ENCODE assay signal across 3 cellular contexts in the genomic region with DNA sequence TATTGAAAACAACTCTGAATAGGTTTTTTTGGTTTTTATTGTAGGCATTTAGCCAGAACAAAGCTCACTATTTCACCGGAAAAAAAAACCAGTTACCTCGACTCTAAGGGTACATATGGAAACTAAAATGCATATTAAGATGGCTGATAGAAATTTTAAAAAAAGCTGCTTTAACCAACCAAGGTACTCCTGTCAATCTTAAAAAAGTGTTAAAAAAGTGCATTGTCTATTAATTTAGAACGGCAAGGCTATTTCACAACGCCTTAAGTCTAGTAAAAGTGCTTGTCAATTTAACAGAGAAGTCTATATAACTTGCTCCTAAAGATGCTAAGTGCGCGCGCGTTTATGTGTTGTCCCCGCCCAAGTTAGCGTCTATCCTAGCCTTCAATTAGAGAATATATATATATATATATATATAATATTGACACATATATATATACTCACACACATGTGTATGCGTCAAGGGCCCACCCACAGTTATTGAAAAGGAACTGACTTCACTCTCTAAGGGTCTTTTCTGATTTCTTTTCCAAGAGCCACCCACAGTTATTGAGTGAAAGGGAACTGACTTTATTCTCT.
TF ChIP-seq lines count a peak whose summit lies in the region.

No MANE protein-coding gene starts in this region.

TF ChIP-seq in A549, 52 proteins besides CTCF, POLR2A, EP300 and RAD21 (continued from another document):
- TF ChIP-seq EHF (CRISPR knock-in tag; IDR thresholded peaks at IDR 0.05) (no peak), CHD4 (IDR thresholded peaks at IDR 0.05; ENCODE audit: borderline replicate concordance) (no peak), KDM1A (IDR thresholded peaks at IDR 0.05; ENCODE audit: low read depth) (no peak), HDAC2 (IDR thresholded peaks at IDR 0.05) (no peak), CEBPB (IDR thresholded peaks at IDR 0.05) (no peak), CBX8 (IDR thresholded peaks at IDR 0.05) (no peak), KDM5A (IDR thresholded peaks at IDR 0.05) (no peak), SMC3 (IDR thresholded peaks at IDR 0.05) (no peak), RCOR1 (IDR thresholded peaks at IDR 0.05; ENCODE audit: low read depth, low read length) (no peak), NPAS2 (CRISPR knock-in tag; IDR thresholded peaks at IDR 0.05; ENCODE audit: borderline replicate concordance) (no peak), MYC (IDR thresholded peaks at IDR 0.05; ENCODE audit: borderline replicate concordance, low read length) (no peak), CHD2 (IDR thresholded peaks at IDR 0.05; ENCODE audit: low read length, partially characterized antibody) (no peak), HOXB13 (CRISPR knock-in tag; IDR thresholded peaks at IDR 0.05; ENCODE audit: low read depth) (no peak)
- TF ChIP-seq, protein P1, sequence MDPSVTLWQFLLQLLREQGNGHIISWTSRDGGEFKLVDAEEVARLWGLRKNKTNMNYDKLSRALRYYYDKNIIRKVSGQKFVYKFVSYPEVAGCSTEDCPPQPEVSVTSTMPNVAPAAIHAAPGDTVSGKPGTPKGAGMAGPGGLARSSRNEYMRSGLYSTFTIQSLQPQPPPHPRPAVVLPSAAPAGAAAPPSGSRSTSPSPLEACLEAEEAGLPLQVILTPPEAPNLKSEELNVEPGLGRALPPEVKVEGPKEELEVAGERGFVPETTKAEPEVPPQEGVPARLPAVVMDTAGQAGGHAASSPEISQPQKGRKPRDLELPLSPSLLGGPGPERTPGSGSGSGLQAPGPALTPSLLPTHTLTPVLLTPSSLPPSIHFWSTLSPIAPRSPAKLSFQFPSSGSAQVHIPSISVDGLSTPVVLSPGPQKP (IDR thresholded peaks at IDR 0.05; ENCODE audit: low read depth, low read length), result no peak
- TF ChIP-seq, protein P2, sequence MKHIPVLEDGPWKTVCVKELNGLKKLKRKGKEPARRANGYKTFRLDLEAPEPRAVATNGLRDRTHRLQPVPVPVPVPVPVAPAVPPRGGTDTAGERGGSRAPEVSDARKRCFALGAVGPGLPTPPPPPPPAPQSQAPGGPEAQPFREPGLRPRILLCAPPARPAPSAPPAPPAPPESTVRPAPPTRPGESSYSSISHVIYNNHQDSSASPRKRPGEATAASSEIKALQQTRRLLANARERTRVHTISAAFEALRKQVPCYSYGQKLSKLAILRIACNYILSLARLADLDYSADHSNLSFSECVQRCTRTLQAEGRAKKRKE (CRISPR knock-in tag; IDR thresholded peaks at IDR 0.05; ENCODE audit: low read depth), result no peak
- TF ChIP-seq, protein P3, sequence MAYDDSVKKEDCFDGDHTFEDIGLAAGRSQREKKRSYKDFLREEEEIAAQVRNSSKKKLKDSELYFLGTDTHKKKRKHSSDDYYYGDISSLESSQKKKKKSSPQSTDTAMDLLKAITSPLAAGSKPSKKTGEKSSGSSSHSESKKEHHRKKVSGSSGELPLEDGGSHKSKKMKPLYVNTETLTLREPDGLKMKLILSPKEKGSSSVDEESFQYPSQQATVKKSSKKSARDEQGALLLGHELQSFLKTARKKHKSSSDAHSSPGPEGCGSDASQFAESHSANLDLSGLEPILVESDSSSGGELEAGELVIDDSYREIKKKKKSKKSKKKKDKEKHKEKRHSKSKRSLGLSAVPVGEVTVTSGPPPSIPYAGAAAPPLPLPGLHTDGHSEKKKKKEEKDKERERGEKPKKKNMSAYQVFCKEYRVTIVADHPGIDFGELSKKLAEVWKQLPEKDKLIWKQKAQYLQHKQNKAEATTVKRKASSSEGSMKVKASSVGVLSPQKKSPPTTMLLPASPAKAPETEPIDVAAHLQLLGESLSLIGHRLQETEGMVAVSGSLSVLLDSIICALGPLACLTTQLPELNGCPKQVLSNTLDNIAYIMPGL (CRISPR knock-in tag; IDR thresholded peaks at IDR 0.05; ENCODE audit: borderline replicate concordance), result no peak
- TF ChIP-seq, protein P4, sequence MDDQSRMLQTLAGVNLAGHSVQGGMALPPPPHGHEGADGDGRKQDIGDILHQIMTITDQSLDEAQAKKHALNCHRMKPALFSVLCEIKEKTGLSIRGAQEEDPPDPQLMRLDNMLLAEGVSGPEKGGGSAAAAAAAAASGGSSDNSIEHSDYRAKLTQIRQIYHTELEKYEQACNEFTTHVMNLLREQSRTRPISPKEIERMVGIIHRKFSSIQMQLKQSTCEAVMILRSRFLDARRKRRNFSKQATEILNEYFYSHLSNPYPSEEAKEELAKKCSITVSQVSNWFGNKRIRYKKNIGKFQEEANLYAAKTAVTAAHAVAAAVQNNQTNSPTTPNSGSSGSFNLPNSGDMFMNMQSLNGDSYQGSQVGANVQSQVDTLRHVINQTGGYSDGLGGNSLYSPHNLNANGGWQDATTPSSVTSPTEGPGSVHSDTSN (IDR thresholded peaks at IDR 0.05), result no peak

TF ChIP-seq in GM23338, 12 proteins besides CTCF, POLR2A, EP300 and RAD21:
- TF ChIP-seq, protein P5, sequence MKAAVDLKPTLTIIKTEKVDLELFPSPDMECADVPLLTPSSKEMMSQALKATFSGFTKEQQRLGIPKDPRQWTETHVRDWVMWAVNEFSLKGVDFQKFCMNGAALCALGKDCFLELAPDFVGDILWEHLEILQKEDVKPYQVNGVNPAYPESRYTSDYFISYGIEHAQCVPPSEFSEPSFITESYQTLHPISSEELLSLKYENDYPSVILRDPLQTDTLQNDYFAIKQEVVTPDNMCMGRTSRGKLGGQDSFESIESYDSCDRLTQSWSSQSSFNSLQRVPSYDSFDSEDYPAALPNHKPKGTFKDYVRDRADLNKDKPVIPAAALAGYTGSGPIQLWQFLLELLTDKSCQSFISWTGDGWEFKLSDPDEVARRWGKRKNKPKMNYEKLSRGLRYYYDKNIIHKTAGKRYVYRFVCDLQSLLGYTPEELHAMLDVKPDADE (IDR thresholded peaks at IDR 0.05), result no peak
- TF ChIP-seq CREB1 (CRISPR knock-in tag; IDR thresholded peaks at IDR 0.05; ENCODE audit: low read depth) (no peak), ZNF114 (CRISPR knock-in tag; IDR thresholded peaks at IDR 0.05) (no peak), STAT1 (IDR thresholded peaks at IDR 0.05; ENCODE audit: unreplicated experiment) (no peak)
- TF ChIP-seq, protein P6, sequence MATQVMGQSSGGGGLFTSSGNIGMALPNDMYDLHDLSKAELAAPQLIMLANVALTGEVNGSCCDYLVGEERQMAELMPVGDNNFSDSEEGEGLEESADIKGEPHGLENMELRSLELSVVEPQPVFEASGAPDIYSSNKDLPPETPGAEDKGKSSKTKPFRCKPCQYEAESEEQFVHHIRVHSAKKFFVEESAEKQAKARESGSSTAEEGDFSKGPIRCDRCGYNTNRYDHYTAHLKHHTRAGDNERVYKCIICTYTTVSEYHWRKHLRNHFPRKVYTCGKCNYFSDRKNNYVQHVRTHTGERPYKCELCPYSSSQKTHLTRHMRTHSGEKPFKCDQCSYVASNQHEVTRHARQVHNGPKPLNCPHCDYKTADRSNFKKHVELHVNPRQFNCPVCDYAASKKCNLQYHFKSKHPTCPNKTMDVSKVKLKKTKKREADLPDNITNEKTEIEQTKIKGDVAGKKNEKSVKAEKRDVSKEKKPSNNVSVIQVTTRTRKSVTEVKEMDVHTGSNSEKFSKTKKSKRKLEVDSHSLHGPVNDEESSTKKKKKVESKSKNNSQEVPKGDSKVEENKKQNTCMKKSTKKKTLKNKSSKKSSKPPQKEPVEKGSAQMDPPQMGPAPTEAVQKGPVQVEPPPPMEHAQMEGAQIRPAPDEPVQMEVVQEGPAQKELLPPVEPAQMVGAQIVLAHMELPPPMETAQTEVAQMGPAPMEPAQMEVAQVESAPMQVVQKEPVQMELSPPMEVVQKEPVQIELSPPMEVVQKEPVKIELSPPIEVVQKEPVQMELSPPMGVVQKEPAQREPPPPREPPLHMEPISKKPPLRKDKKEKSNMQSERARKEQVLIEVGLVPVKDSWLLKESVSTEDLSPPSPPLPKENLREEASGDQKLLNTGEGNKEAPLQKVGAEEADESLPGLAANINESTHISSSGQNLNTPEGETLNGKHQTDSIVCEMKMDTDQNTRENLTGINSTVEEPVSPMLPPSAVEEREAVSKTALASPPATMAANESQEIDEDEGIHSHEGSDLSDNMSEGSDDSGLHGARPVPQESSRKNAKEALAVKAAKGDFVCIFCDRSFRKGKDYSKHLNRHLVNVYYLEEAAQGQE (IDR thresholded peaks at IDR 0.05; ENCODE audit: unreplicated experiment), result no peak

TF ChIP-seq in liver, 16 proteins besides CTCF, POLR2A, EP300 and RAD21 (continued from another document):
- TF ChIP-seq YY1 (IDR thresholded peaks at IDR 0.05), result no peak
- TF ChIP-seq RXRA (IDR thresholded peaks at IDR 0.05), result no peak
- TF ChIP-seq, protein P6 (IDR thresholded peaks at IDR 0.05), result no peak
- TF ChIP-seq SP1 (IDR thresholded peaks at IDR 0.05), result no peak
- TF ChIP-seq GABPA (IDR thresholded peaks at IDR 0.05 in 1 of 2, conservative IDR thresholded peaks at IDR 0.05 in 1 of 2), result no peak
- TF ChIP-seq NR2F2 (IDR thresholded peaks at IDR 0.05), result no peak
